ENCODE assay signal across 8 cellular contexts in genomic region chr9:127786773-127787123, GRCh38. TPM values are rescaled to one million over a fixed set of nuclear protein-coding genes. Genes with fewer than 3 reads are reported as not detected.
DNase-seq lines count a peak whose midpoint lies in the region; ATAC-seq, FAIRE-seq and TF ChIP-seq lines count a peak whose summit lies in the region.

No MANE protein-coding gene starts in this region.

- H3K27ac ChIP-seq in SU-DHL-6 (ENCODE audit: low read depth, low read length): peak overlapping the region; percentile 85
- peak overlapping the region in 1 of 2 donors; percentile 88 for H3K27ac ChIP-seq in small intestine (ENCODE audit: low read depth in 1 of 2, low read length in 1 of 2)

- no peak overlapping the region for H2AFZ ChIP-seq in SU-DHL-6 (ENCODE audit: low read depth, low read length, severe bottlenecking)

- H3K27me3 ChIP-seq in SU-DHL-6 (ENCODE audit: low read length) (no peaks in the 10 kb centered on the region), small intestine (ENCODE audit: control insufficient read depth in 2 of 2, insufficient read depth in 2 of 2, low read length in 2 of 2) (no peaks in the 10 kb centered on the region)

- H3K4me2 ChIP-seq in SU-DHL-6 (ENCODE audit: low read depth, low read length, poor library complexity, severe bottlenecking): peak overlapping the region; percentile 68

- peaks cover 22% of the 10 kb centered on the region; the same call in 1 of the 2 replicates for H4K20me1 ChIP-seq in SU-DHL-6 (ENCODE audit: low read depth, low read length)

- H3K4me1 ChIP-seq in small intestine (ENCODE audit: control insufficient read depth in 2 of 2, insufficient read depth in 1 of 2, low read depth in 1 of 2, low read length in 1 of 2): no peaks in the 10 kb centered on the region

- H3K9ac ChIP-seq in SU-DHL-6 (ENCODE audit: low read length): peak overlapping the region; percentile 96

- H3K9me3 ChIP-seq in SU-DHL-6 (ENCODE audit: insufficient read depth, low read length): no peaks in the 10 kb centered on the region
- H3K9me3 ChIP-seq in small intestine (ENCODE audit: control insufficient read depth, low read depth): no peaks in the 10 kb centered on the region

- H3F3A ChIP-seq in SU-DHL-6 (ENCODE audit: insufficient read depth): peaks cover 11% of the 10 kb centered on the region; the same call in 1 of the 2 replicates

- peaks cover 46% of the 10 kb centered on the region for H3K79me2 ChIP-seq in SU-DHL-6 (ENCODE audit: insufficient read depth, low read length)

- FAIRE-seq in GM12891 (lab: Jason Lieb, UNC): peak; percentile 63
- FAIRE-seq in small intestine (lab: Jason Lieb, UNC): no peak

- 0 to 3% (median 1%) methylated on average over 12 of the region's 12 CpGs for WGBS in small intestine, 3 donors

- H3K9me2 ChIP-seq in SU-DHL-6 (replicated peaks; ENCODE audit: insufficient read depth, low read length): no peaks in the 10 kb centered on the region

- TF ChIP-seq CTCF in SU-DHL-6 (IDR thresholded peaks at IDR 0.05; ENCODE audit: insufficient read depth, low read length, poor library complexity, severe bottlenecking): peak; percentile 32
- TF ChIP-seq CTCF in foreskin fibroblast (IDR thresholded peaks at IDR 0.05; ENCODE audit: low read depth, low read length): peak; percentile 49
- no peak for TF ChIP-seq CTCF in GM20000 (IDR thresholded peaks at IDR 0.05; ENCODE audit: extremely low read depth, missing control alignments)

- no peak for TF ChIP-seq POLR2A in GM12891 (IDR thresholded peaks at IDR 0.05; ENCODE audit: low read depth, low read length)

- H3K4me3 ChIP-seq in SU-DHL-6 (ENCODE audit: insufficient read depth, low read length, poor library complexity, severe bottlenecking) (peak overlapping the region; percentile 96), foreskin fibroblast (ENCODE audit: low read depth in 1 of 2, low read length in 2 of 2) (peak overlapping the region; percentile 91 to 96), small intestine (ENCODE audit: low read depth in 1 of 2, low read length in 2 of 2) (peak overlapping the region; percentile 88 to 96)

- DNase-seq in GM12891 (ENCODE audit: insufficient read length, low spot score): no peak
- no peak for DNase-seq in foreskin fibroblast
- DNase-seq in small intestine: no peak
- DNase-seq in NCI-H526 treated with DMSO at 0.1 percent for 48 hours (lab: John Stamatoyannopoulos, UW): no peak
- no peak for DNase-seq in GM20000 (ENCODE audit: low spot score)
- no peak for DNase-seq in DMS53 treated with DMSO at 0.1 percent for 48 hours (lab: John Stamatoyannopoulos, UW; ENCODE audit: unreplicated experiment)

- H3K36me3 ChIP-seq in SU-DHL-6 (ENCODE audit: low read length) (peaks cover 19% of the 10 kb centered on the region; the same call in 1 of the 2 replicates), small intestine (ENCODE audit: control insufficient read depth in 2 of 2, insufficient read depth in 2 of 2, low read length in 2 of 2) (peaks cover 26% of the 10 kb centered on the region in 2 donors)

- ATAC-seq in HG03196 (IDR thresholded peaks at IDR 0.05; ENCODE audit: unreplicated experiment): no peak

TF ChIP-seq in GM12891, 5 proteins besides CTCF, POLR2A, EP300 and RAD21:
- TF ChIP-seq POLR2AphosphoS5 (IDR thresholded peaks at IDR 0.05; ENCODE audit: low read depth, low read length) (no peak), SPI1 (IDR thresholded peaks at IDR 0.05; ENCODE audit: low read depth, low read length) (no peak), POU2F2 (IDR thresholded peaks at IDR 0.05; ENCODE audit: low read depth, low read length) (no peak), PAX5 (IDR thresholded peaks at IDR 0.05; ENCODE audit: insufficient read depth, low read length, severe bottlenecking) (no peak)

RNA-seq across cellular contexts. Expression of gene CDK9, which starts 0.9 kb away (rescaled TPM):
- polyA plus RNA-seq in GM12891 (2012; ENCODE audit: low read depth, missing spikeins): 48.5 TPM
- polyA plus RNA-seq in small intestine: 10 to 100 TPM; 34.0 to 35.1 (median 34.2) TPM

RNA-seq across cellular contexts. Expression of gene SH2D3C, which starts 8.3 kb away (rescaled TPM):
- polyA plus RNA-seq in GM12891 (2012; ENCODE audit: low read depth, missing spikeins): 10.6 TPM
- polyA plus RNA-seq in small intestine: 10 to 100 TPM in 1 of 3 donors, 1 to 10 TPM in 1, under 1 TPM in 1; 0.67 to 12.6 (median 3.8) TPM

RNA-seq across cellular contexts. Expression of gene FPGS, which starts 15.9 kb away (rescaled TPM):
- polyA plus RNA-seq in GM12891 (2012; ENCODE audit: low read depth, missing spikeins): 48.1 TPM
- polyA plus RNA-seq in small intestine: 10 to 100 TPM; 24.4 to 45.8 (median 33.8) TPM

RNA-seq across cellular contexts. Expression of gene TOR2A, which starts 51.7 kb away (rescaled TPM):
- polyA plus RNA-seq in GM12891 (2012; ENCODE audit: low read depth, missing spikeins): 6.3 TPM
- 10 to 100 TPM; 13.2 to 24.0 (median 23.8) TPM for polyA plus RNA-seq in small intestine
